In the genomic region with DNA sequence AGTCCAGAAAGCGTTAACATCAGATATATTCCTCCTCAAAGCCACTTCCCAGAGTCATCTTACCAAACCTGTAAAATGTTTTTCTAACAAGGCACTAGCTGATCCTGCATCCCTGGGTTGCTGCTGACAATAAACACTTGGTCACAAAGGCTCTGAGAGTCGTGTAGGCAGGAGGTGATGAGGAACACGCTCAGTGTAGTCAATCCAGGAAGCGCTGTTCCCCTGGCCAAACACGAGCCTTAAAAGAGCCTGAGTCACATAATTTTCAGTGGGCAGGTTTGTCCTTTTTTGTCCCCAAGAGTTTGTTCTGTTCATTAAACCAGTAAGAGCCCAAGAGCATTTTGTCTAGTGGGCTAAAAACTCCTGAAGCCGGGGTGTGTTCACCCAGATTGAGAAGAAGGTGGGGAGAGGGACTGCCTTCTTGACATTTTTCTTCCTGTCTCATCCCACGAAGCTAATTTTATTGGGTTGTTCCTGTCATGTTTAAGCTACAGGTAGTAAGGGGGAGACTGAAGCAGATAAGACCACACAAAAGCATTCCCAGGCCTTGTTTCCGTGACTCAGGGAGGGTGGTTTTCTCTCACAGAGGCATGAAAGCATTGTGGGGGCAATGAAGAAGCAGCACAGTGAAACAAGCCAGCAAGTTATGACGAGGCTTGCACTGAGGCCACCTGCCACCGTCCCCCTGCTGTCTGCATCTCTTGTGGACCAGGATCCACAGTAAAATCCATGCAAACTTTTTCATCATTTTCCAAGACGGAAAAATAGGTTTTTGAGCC, we compare ENCODE assay signal across 16 cellular contexts.
A peak's percentile ranks its signal among the peaks of the same experiment; 100 is the strongest.
DNase-seq lines count a peak whose midpoint lies in the region; ATAC-seq and TF ChIP-seq lines count a peak whose summit lies in the region.
"Had no signal": no experiment of that assay in that cellular context is flagged by ENCODE, and none has a peak within 500 bp of the region (broad histone marks: within the 10 kb centered on the region; RNA-seq: fewer than 3 reads in every experiment).

No MANE protein-coding gene starts in this region.

- H3K9ac ChIP-seq in Karpas-422 (ENCODE audit: low read length) = no peak overlapping the region
- H3K9ac ChIP-seq in neural progenitor cell = no peak overlapping the region
- H3K9ac ChIP-seq: BLaER1 had no signal

- H3K4me1 Mint-ChIP-seq in GM23338 (peaks cover 58% of the 10 kb centered on the region), neural progenitor cell (peaks cover 67% of the 10 kb centered on the region)

- H3K9me3 Mint-ChIP-seq in GM23338 (peaks cover 6% of the 10 kb centered on the region; the same call in 1 of the 3 replicates), neural progenitor cell (peaks cover 5% of the 10 kb centered on the region)

- H4K20me1 ChIP-seq in GM23338 (replicated peaks; ENCODE audit: insufficient read depth) (no peaks in the 10 kb centered on the region), Karpas-422 (ENCODE audit: insufficient read depth, low read depth, low read length) (no peaks in the 10 kb centered on the region), neural progenitor cell (ENCODE audit: low read depth) (no peaks in the 10 kb centered on the region)
- H4K20me1 ChIP-seq: BLaER1 had no signal

- no peaks in the 10 kb centered on the region for H3F3A ChIP-seq in GM23338 (replicated peaks; ENCODE audit: low read depth)
- no peaks in the 10 kb centered on the region for H3F3A ChIP-seq in neural progenitor cell (ENCODE audit: low read depth)

- H3K36me3 ChIP-seq in GM23338 (ENCODE audit: insufficient read depth) (no peaks in the 10 kb centered on the region), Karpas-422 (ENCODE audit: insufficient read depth, low read length) (no peaks in the 10 kb centered on the region), neural progenitor cell (no peaks in the 10 kb centered on the region), spleen (no peaks in the 10 kb centered on the region)
- H3K36me3 ChIP-seq: BLaER1, brain microvascular endothelial cell, ovary had no signal

- DNase-seq in GM23338 (ENCODE audit: low spot score) (peak; percentile 28), Karpas-422 (no peak), neural progenitor cell (ENCODE audit: low spot score) (peak; percentile 19), HuH-7 (ENCODE audit: low spot score) (no peak), D341Med (ENCODE audit: low spot score) (no peak), spleen (no peak)
- peak; percentile 59 to 62 for DNase-seq in activated T-cell treated with anti-CD3 and anti-CD28 coated beads, Interleukin-2, amount 50 U/mL, for 48 hours
- DNase-seq: brain microvascular endothelial cell; effector memory CD4-positive, alpha-beta T cell; EL; foreskin fibroblast; NCI-H526; ovary; RPMI8226 had no signal

- H3K4me3 Mint-ChIP-seq in GM23338 (no peak overlapping the region), neural progenitor cell (peak overlapping the region; percentile 44)

- no peaks in the 10 kb centered on the region; the same call in 1 of the 2 replicates for H3K9me2 ChIP-seq in GM23338 (ENCODE audit: insufficient read depth)
- no peaks in the 10 kb centered on the region for H3K9me2 ChIP-seq in Karpas-422 (replicated peaks; ENCODE audit: insufficient read depth, low read length)

- 58 to 70% (median 63%) methylated on average over 11 of the region's 11 CpGs for WGBS in spleen, 5 donors

- H3K4me2 ChIP-seq in GM23338 (peak overlapping the region; percentile 55; the same call in 1 of the 2 replicates), Karpas-422 (ENCODE audit: low read depth, low read length, poor library complexity, severe bottlenecking) (no peak overlapping the region), neural progenitor cell (peak overlapping the region; percentile 8)
- H3K4me2 ChIP-seq: BLaER1 had no signal

- intact Hi-C loops in spleen (cut with DNase I; ENCODE audit: low total_unique reads) = no loop called here

- H3K79me2 ChIP-seq in GM23338 (replicated peaks; ENCODE audit: insufficient read depth) (no peaks in the 10 kb centered on the region), Karpas-422 (ENCODE audit: low read length) (no peaks in the 10 kb centered on the region), neural progenitor cell (ENCODE audit: low read depth) (no peaks in the 10 kb centered on the region)

- H3K27me3 ChIP-seq in GM23338 (ENCODE audit: insufficient read depth) = no peaks in the 10 kb centered on the region
- H3K27me3 ChIP-seq in Karpas-422 (ENCODE audit: low read length) = no peaks in the 10 kb centered on the region
- no peaks in the 10 kb centered on the region for H3K27me3 ChIP-seq in neural progenitor cell
- H3K27me3 ChIP-seq in spleen (replicated peaks in 1 of 7) = peaks cover 0 to 5% (median 0%) of the 10 kb centered on the region in 7 donors
- H3K27me3 ChIP-seq: BLaER1, brain microvascular endothelial cell, ovary had no signal

- H3K4me3 ChIP-seq in GM23338 = no peak overlapping the region
- H3K4me3 ChIP-seq in Karpas-422 (ENCODE audit: low read length) = no peak overlapping the region
- no peak overlapping the region for H3K4me3 ChIP-seq in neural progenitor cell
- no peak overlapping the region for H3K4me3 ChIP-seq in spleen
- H3K4me3 ChIP-seq: BLaER1, ovary had no signal

- H3K27me3 Mint-ChIP-seq in GM23338 (ENCODE audit: insufficient read depth, low read depth, poor library complexity) = peaks cover 8% of the 10 kb centered on the region
- peaks cover 4% of the 10 kb centered on the region for H3K27me3 Mint-ChIP-seq in neural progenitor cell (ENCODE audit: insufficient read depth, low read depth)

- H3K27ac Mint-ChIP-seq in GM23338 = no peak overlapping the region
- peak overlapping the region; percentile 97 for H3K27ac Mint-ChIP-seq in neural progenitor cell

- H2AFZ ChIP-seq in GM23338 = peak overlapping the region; percentile 88; the same call in 1 of the 2 replicates
- 0 out of 2 replicates have a peak overlapping the region, but pooled peaks have one; percentile 14 for H2AFZ ChIP-seq in Karpas-422 (ENCODE audit: low read length)
- peak overlapping the region; percentile 40 for H2AFZ ChIP-seq in neural progenitor cell (replicated peaks)

- 0 out of 2 replicates have a peak overlapping the region, but pooled peaks have one; percentile 21 for H3K27ac ChIP-seq in GM23338 (ENCODE audit: low read depth)
- no peak overlapping the region for H3K27ac ChIP-seq in Karpas-422 (ENCODE audit: low read length)
- H3K27ac ChIP-seq in neural progenitor cell = no peak overlapping the region
- no peak overlapping the region for H3K27ac ChIP-seq in spleen
- H3K27ac ChIP-seq: BLaER1, brain microvascular endothelial cell, ovary had no signal

- TF ChIP-seq CTCF in GM23338 (conservative IDR thresholded peaks at IDR 0.05; ENCODE audit: low read depth in 2 of 2) = no peak
- TF ChIP-seq CTCF in neural progenitor cell (IDR thresholded peaks at IDR 0.05) = no peak
- no peak for TF ChIP-seq CTCF in spleen (IDR thresholded peaks at IDR 0.05 in 8 of 11, conservative IDR thresholded peaks at IDR 0.05 in 3 of 11)

- peak; percentile 70 for ATAC-seq in GM23338
- ATAC-seq in GM21723 (IDR thresholded peaks at IDR 0.05; ENCODE audit: unreplicated experiment) = no peak

- H3K4me1 ChIP-seq in GM23338 (ENCODE audit: insufficient read depth) (peaks cover 46% of the 10 kb centered on the region), Karpas-422 (ENCODE audit: low read length) (no peaks in the 10 kb centered on the region), neural progenitor cell (peaks cover 35% of the 10 kb centered on the region), spleen (no peaks in the 10 kb centered on the region)
- H3K4me1 ChIP-seq: BLaER1 had no signal

- H3K36me3 Mint-ChIP-seq in GM23338 (ENCODE audit: low read depth) (peaks cover 7% of the 10 kb centered on the region; the same call in 1 of the 3 replicates), neural progenitor cell (peaks cover 4% of the 10 kb centered on the region)

- TF ChIP-seq POLR2A in spleen (IDR thresholded peaks at IDR 0.05) = no peak

- H3K9me3 ChIP-seq in Karpas-422 (ENCODE audit: low read length) (no peaks in the 10 kb centered on the region), neural progenitor cell (ENCODE audit: low read depth) (no peaks in the 10 kb centered on the region), spleen (peaks cover 0 to 5% (median 0%) of the 10 kb centered on the region in 8 donors)
- H3K9me3 ChIP-seq: BLaER1, ovary had no signal

TF ChIP-seq in GM23338, 12 proteins besides CTCF, POLR2A, EP300 and RAD21 (continues in another document):
- TF ChIP-seq CREB1 (CRISPR knock-in tag; IDR thresholded peaks at IDR 0.05; ENCODE audit: low read depth) (no peak), JUNB (IDR thresholded peaks at IDR 0.05; ENCODE audit: unreplicated experiment) (no peak), EZH2phosphoT487 (IDR thresholded peaks at IDR 0.05; ENCODE audit: unreplicated experiment) (no peak), EZH2 (IDR thresholded peaks at IDR 0.05; ENCODE audit: low read depth, unreplicated experiment) (no peak), POLR2AphosphoS5 (IDR thresholded peaks at IDR 0.05; ENCODE audit: low read depth) (no peak), STAT1 (IDR thresholded peaks at IDR 0.05; ENCODE audit: unreplicated experiment) (no peak)
- TF ChIP-seq, protein P1, sequence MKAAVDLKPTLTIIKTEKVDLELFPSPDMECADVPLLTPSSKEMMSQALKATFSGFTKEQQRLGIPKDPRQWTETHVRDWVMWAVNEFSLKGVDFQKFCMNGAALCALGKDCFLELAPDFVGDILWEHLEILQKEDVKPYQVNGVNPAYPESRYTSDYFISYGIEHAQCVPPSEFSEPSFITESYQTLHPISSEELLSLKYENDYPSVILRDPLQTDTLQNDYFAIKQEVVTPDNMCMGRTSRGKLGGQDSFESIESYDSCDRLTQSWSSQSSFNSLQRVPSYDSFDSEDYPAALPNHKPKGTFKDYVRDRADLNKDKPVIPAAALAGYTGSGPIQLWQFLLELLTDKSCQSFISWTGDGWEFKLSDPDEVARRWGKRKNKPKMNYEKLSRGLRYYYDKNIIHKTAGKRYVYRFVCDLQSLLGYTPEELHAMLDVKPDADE (IDR thresholded peaks at IDR 0.05) = no peak

Comparison
In these comparisons a context has a peak if more than half of its experiments do, and no peak if none do; other contexts are left out.
1. DNase-seq: peak in GM23338 (single experiment), activated T-cell treated with anti-CD3 and anti-CD28 coated beads, Interleukin-2, amount 50 U/mL, for 48 hours (2 of 2) and neural progenitor cell (single experiment); none in Karpas-422 (single experiment), HuH-7 (single experiment), D341Med (single experiment) and spleen (single experiment).
2. H2AFZ ChIP-seq: peak in every context shown above with its lines; median percentile 88 in GM23338; 40 in neural progenitor cell; 14 in Karpas-422.